ENCODE assay signal across 18 cellular contexts in genomic region chrX:44036336-44036735, GRCh38.
DNase-seq lines count a peak whose midpoint lies in the region; FAIRE-seq and TF ChIP-seq lines count a peak whose summit lies in the region.
"Had no signal": no experiment of that assay in that cellular context is flagged by ENCODE, and none has a peak within 500 bp of the region (broad histone marks: within the 10 kb centered on the region; RNA-seq: fewer than 3 reads in every experiment).

No MANE protein-coding gene starts in this region.

- no peak for TF ChIP-seq CTCF in fibroblast of pulmonary artery (IDR thresholded peaks at IDR 0.05; ENCODE audit: low read length, missing control alignments)

- H3K4me3 ChIP-seq in fibroblast of pulmonary artery (replicated peaks; ENCODE audit: low read depth, low read length) (no peak overlapping the region), skeletal muscle cell (ENCODE audit: low read depth, low read length) (no peak overlapping the region)
- H3K4me3 ChIP-seq: K562, thoracic aorta had no signal

- FAIRE-seq in RCC 7860 (lab: Jason Lieb, UNC): no peak
- FAIRE-seq: K562 had no signal

- peak; percentile 33 for DNase-seq in ELR (ENCODE audit: low read depth)
- DNase-seq in RCC 7860 (ENCODE audit: low spot score): peak; percentile 12
- DNase-seq in fibroblast of pulmonary artery (ENCODE audit: low read depth): peak; percentile 73
- DNase-seq in skeletal muscle cell (ENCODE audit: low read depth): peak; percentile 53
- no peak for DNase-seq in amygdala (lab: John Stamatoyannopoulos, UW)
- DNase-seq in activated CD4-positive, alpha-beta T cell treated with anti-CD3 and anti-CD28 coated beads for 48 hours: no peak
- DNase-seq in activated T-cell treated with anti-CD3 and anti-CD28 coated beads for 4 hours: no peak
- DNase-seq: activated CD4-positive, CD25-positive, alpha-beta regulatory T cell; activated naive CD4-positive, alpha-beta T cell treated with Interleukin-2 at 50 U/mL for 16 hours; caudate nucleus; COR-L47; H7; head of caudate nucleus; kidney glomerular epithelial cell; NCI-H1417; NCI-H510A treated with DMSO at 0.1 percent for 48 hours had no signal

Comparison
In these comparisons a context has a peak if more than half of its experiments do, and no peak if none do; other contexts are left out.
1. DNase-seq: peak in ELR (single experiment), RCC 7860 (single experiment), fibroblast of pulmonary artery (single experiment) and skeletal muscle cell (single experiment); none in amygdala (0 of 56), activated CD4-positive, alpha-beta T cell treated with anti-CD3 and anti-CD28 coated beads for 48 hours (single experiment) and activated T-cell treated with anti-CD3 and anti-CD28 coated beads for 4 hours (single experiment).